Comparison of ENCODE assay signal across 35 cellular contexts in genomic region chrX:140071037-140071436, GRCh38.
"Had no signal": no experiment of that assay in that cellular context is flagged by ENCODE, and none has a peak within 500 bp of the region (broad histone marks: within the 10 kb centered on the region; RNA-seq: fewer than 3 reads in every experiment).

No MANE protein-coding gene starts in this region.

- H3K4me3 ChIP-seq: MG63 had no signal

- H3K27ac ChIP-seq: KMS-11 had no signal

- H3K9me3 ChIP-seq: MG63 had no signal

- H3K27me3 ChIP-seq: MG63 had no signal

- H3K36me3 ChIP-seq: MG63 had no signal

- DNase-seq: Karpas-422, Kasumi-1, MG63, MM.1S, MV-4-11, NCI-H1048, NCI-H1092, NCI-H1092 treated with DMSO at 0.1 percent for 48 hours, NCI-H1105, NCI-H1105 treated with DMSO at 0.1 percent for 48 hours, NCI-H1417, NCI-H1417 treated with DMSO at 0.1 percent for 48 hours, NCI-H1436, NCI-H1436 treated with DMSO at 0.1 percent for 48 hours, NCI-H146, NCI-H1694, NCI-H1694 treated with DMSO at 0.1 percent for 48 hours, NCI-H187, NCI-H187 treated with DMSO at 0.1 percent for 48 hours, NCI-H1930, NCI-H2029, NCI-H2029 treated with DMSO at 0.1 percent for 48 hours, NCI-H2081, NCI-H2081 treated with DMSO at 0.1 percent for 48 hours, NCI-H2107, NCI-H2171, NCI-H2171 treated with DMSO at 0.1 percent for 48 hours, NCI-H2227 treated with DMSO at 0.1 percent for 48 hours, NCI-H226, NCI-H345, NCI-H446, NCI-H446 treated with DMSO at 0.1 percent for 48 hours, NCI-H510A, NCI-H510A treated with DMSO at 0.1 percent for 48 hours had no signal

- H3K4me2 ChIP-seq: KMS-11 had no signal

- H3K9ac ChIP-seq: KMS-11 had no signal
